Comparison of ENCODE assay signal across 1 cellular context in the genomic region with DNA sequence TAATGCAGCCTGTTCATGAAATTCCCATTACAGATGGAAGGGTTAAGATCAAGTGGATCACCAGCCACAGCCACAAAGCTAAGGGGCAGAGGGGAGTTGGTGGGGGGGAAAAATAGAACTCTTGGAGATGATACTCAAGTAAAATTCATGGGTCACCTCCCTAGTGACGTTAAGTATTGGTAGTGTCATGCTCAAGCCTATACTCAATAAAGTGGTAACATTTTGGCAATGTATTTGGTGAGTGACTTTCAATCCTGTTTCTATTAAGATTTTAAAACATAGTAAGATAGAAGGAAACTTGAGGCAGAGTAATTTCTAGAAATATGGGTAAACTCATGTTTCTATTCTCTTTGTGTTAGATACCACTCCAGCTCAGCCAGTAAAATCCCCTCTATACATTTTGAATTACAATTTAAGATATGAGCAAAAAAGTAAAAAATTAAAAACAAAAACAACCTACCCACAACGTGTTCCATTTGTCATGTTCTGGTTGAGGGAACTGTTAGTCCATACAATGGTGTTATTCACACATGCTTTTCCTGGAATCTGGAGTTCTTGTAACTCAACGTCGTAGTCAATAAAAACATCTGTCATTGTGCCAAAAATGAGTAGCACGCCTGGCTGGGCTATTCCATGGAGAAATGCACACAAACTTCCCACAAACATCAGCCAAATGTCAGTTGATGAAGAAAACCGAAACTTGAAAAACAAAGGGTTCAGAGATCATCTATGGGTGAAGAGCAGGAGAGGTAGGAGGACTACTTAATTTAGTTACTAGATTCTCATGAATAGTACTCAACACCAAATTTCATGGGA.
TF ChIP-seq lines count a peak whose summit lies in the region.

No MANE protein-coding gene starts in this region.

TF ChIP-seq in HCT116, 20 proteins besides CTCF, POLR2A, EP300 and RAD21 (continued from another document):
- TF ChIP-seq, protein P1, sequence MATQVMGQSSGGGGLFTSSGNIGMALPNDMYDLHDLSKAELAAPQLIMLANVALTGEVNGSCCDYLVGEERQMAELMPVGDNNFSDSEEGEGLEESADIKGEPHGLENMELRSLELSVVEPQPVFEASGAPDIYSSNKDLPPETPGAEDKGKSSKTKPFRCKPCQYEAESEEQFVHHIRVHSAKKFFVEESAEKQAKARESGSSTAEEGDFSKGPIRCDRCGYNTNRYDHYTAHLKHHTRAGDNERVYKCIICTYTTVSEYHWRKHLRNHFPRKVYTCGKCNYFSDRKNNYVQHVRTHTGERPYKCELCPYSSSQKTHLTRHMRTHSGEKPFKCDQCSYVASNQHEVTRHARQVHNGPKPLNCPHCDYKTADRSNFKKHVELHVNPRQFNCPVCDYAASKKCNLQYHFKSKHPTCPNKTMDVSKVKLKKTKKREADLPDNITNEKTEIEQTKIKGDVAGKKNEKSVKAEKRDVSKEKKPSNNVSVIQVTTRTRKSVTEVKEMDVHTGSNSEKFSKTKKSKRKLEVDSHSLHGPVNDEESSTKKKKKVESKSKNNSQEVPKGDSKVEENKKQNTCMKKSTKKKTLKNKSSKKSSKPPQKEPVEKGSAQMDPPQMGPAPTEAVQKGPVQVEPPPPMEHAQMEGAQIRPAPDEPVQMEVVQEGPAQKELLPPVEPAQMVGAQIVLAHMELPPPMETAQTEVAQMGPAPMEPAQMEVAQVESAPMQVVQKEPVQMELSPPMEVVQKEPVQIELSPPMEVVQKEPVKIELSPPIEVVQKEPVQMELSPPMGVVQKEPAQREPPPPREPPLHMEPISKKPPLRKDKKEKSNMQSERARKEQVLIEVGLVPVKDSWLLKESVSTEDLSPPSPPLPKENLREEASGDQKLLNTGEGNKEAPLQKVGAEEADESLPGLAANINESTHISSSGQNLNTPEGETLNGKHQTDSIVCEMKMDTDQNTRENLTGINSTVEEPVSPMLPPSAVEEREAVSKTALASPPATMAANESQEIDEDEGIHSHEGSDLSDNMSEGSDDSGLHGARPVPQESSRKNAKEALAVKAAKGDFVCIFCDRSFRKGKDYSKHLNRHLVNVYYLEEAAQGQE (IDR thresholded peaks at IDR 0.05; ENCODE audit: low read depth), result no peak
- TF ChIP-seq EZH2 (IDR thresholded peaks at IDR 0.05), result no peak
- no peak for TF ChIP-seq SIN3A (IDR thresholded peaks at IDR 0.05; ENCODE audit: low read depth)
- TF ChIP-seq FOSL1 (IDR thresholded peaks at IDR 0.05; ENCODE audit: low read depth), result no peak
- no peak for TF ChIP-seq CEBPB (IDR thresholded peaks at IDR 0.05; ENCODE audit: low read depth)
- TF ChIP-seq, protein P2, sequence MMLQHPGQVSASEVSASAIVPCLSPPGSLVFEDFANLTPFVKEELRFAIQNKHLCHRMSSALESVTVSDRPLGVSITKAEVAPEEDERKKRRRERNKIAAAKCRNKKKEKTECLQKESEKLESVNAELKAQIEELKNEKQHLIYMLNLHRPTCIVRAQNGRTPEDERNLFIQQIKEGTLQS (IDR thresholded peaks at IDR 0.05), result no peak
- TF ChIP-seq ELF1 (IDR thresholded peaks at IDR 0.05; ENCODE audit: borderline replicate concordance, low read depth), result no peak
- TF ChIP-seq, protein P3, sequence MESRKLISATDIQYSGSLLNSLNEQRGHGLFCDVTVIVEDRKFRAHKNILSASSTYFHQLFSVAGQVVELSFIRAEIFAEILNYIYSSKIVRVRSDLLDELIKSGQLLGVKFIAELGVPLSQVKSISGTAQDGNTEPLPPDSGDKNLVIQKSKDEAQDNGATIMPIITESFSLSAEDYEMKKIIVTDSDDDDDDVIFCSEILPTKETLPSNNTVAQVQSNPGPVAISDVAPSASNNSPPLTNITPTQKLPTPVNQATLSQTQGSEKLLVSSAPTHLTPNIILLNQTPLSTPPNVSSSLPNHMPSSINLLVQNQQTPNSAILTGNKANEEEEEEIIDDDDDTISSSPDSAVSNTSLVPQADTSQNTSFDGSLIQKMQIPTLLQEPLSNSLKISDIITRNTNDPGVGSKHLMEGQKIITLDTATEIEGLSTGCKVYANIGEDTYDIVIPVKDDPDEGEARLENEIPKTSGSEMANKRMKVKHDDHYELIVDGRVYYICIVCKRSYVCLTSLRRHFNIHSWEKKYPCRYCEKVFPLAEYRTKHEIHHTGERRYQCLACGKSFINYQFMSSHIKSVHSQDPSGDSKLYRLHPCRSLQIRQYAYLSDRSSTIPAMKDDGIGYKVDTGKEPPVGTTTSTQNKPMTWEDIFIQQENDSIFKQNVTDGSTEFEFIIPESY (IDR thresholded peaks at IDR 0.05; ENCODE audit: extremely low read depth, insufficient replicate concordance, low read length), result no peak
- TF ChIP-seq EGR1 (IDR thresholded peaks at IDR 0.05; ENCODE audit: low read depth), result no peak
- TF ChIP-seq, protein P4, sequence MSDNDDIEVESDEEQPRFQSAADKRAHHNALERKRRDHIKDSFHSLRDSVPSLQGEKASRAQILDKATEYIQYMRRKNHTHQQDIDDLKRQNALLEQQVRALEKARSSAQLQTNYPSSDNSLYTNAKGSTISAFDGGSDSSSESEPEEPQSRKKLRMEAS (IDR thresholded peaks at IDR 0.05), result no peak
- no peak for TF ChIP-seq ZNF274 (IDR thresholded peaks at IDR 0.05; ENCODE audit: low read depth, low read length)
- no peak for TF ChIP-seq EZH2phosphoT487 (IDR thresholded peaks at IDR 0.05; ENCODE audit: borderline replicate concordance)
TF ChIP-seq in HCT116: peak in this region for 0.
